In the genomic region with DNA sequence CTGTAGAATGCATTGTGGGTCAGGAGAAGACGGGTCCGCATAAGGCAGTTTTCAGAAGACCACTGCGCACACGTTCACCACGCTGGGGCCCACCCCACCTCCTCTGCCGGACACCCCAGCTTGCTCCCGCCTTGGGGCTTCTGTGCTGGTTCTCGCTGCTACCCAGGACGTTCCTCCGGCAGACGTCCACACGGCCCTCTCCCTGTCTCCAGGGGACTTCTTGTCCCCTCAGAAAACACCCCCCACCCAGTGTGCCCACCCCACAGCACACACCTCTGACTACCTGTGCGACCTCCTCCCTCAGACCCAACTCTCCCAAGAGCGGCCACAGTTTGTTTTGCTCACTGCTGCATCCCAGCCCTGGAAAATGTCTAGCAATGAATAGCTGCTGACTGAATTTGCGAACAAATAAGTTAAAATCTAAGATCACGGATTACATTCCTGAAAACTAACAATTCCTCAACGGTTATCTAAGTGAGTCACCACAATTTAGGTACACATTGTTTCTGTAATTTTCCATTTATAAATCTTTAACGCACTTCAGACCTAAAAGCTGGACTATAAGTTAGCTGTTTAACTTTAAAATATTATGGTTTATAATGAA, we compare ENCODE assay signal across 17 cellular contexts.
DNase-seq lines count a peak whose midpoint lies in the region; ATAC-seq, FAIRE-seq and TF ChIP-seq lines count a peak whose summit lies in the region.
"Had no signal": no experiment of that assay in that cellular context is flagged by ENCODE, and none has a peak within 500 bp of the region (broad histone marks: within the 10 kb centered on the region; RNA-seq: fewer than 3 reads in every experiment).

No MANE protein-coding gene starts in this region.

- H3K18ac ChIP-seq in IMR-90 (ENCODE audit: low read depth, low read length): peak overlapping the region; percentile 0; the same call in 1 of the 2 replicates

- no peak for FAIRE-seq in frontal cortex (lab: Jason Lieb, UNC)
- FAIRE-seq: pancreas had no signal

- H3K4me1 ChIP-seq in IMR-90 (ENCODE audit: control insufficient read depth, insufficient read depth, low read length): peaks cover 29% of the 10 kb centered on the region
- H3K4me1 ChIP-seq in smooth muscle cell (ENCODE audit: low read depth): peaks cover 22% of the 10 kb centered on the region
- H3K4me1 ChIP-seq in suprapubic skin: peaks cover 13% of the 10 kb centered on the region
- H3K4me1 ChIP-seq: pancreas had no signal

- H3K9me3 ChIP-seq in IMR-90 (ENCODE audit: control insufficient read depth, insufficient read depth, low read length) (no peaks in the 10 kb centered on the region), smooth muscle cell (replicated peaks; ENCODE audit: low read depth) (no peaks in the 10 kb centered on the region), suprapubic skin (no peaks in the 10 kb centered on the region)
- H3K9me3 ChIP-seq: pancreas had no signal

- no peaks in the 10 kb centered on the region for H3K79me2 ChIP-seq in smooth muscle cell (ENCODE audit: low read depth)

- peak overlapping the region; percentile 1; the same call in 1 of the 2 replicates for H2BK20ac ChIP-seq in IMR-90 (ENCODE audit: low read depth, low read length)

- H4K91ac ChIP-seq in IMR-90 (ENCODE audit: insufficient read depth, low read depth, low read length): peak overlapping the region; percentile 39; the same call in 1 of the 2 replicates

- peak overlapping the region; percentile 68 for H2BK5ac ChIP-seq in IMR-90 (ENCODE audit: low read depth, low read length, poor library complexity, severe bottlenecking)

- H3K23ac ChIP-seq in IMR-90 (ENCODE audit: low read depth, low read length): no peak overlapping the region

- H3K4ac ChIP-seq in IMR-90 (ENCODE audit: low read depth, low read length): peak overlapping the region; percentile 49

- TF ChIP-seq CTCF in IMR-90 (conservative IDR thresholded peaks at IDR 0.05; ENCODE audit: low read depth, low read length) (no peak), smooth muscle cell (IDR thresholded peaks at IDR 0.05; ENCODE audit: borderline replicate concordance, insufficient read depth, poor library complexity, severe bottlenecking) (no peak), suprapubic skin (IDR thresholded peaks at IDR 0.05) (no peak)

- POLR2A ChIA-PET in IMR-90 (lab: Charles Lee; ENCODE audit: unreplicated experiment): no interaction called here

- H3K27me3 ChIP-seq in IMR-90 (ENCODE audit: control insufficient read depth, insufficient read depth, low read length) (no peaks in the 10 kb centered on the region), smooth muscle cell (ENCODE audit: low read depth) (no peaks in the 10 kb centered on the region), suprapubic skin (no peaks in the 10 kb centered on the region)
- H3K27me3 ChIP-seq: pancreas had no signal

- peak overlapping the region; percentile 39; the same call in 1 of the 2 replicates for H2AK5ac ChIP-seq in IMR-90 (ENCODE audit: low read depth, low read length)

- WGBS in IMR-90 (ENCODE audit: extremely low coverage in 2 of 2, insufficient read length in 1 of 2), 2 experiments: 54% methylated on average over 8 of the region's 18 CpGs; no CpG with 5 or more reads in 1 of the 2 experiments
- WGBS in smooth muscle cell (ENCODE audit: low lambda C conversion rate): 71% methylated on average over 18 of the region's 18 CpGs
- WGBS in suprapubic skin: 77% methylated on average over 18 of the region's 18 CpGs

- no peak for TF ChIP-seq RAD21 in IMR-90 (IDR thresholded peaks at IDR 0.05; ENCODE audit: low read length)

- peak overlapping the region in 1 of 2 experiments; percentile 37; a peak in 1 of 4 replicates for H4K8ac ChIP-seq in IMR-90 (ENCODE audit: low read depth in 2 of 2, low read length in 2 of 2)

- peak overlapping the region; percentile 52 for H2BK120ac ChIP-seq in IMR-90 (ENCODE audit: low read depth, low read length)

- TF ChIP-seq POLR2A in IMR-90 (IDR thresholded peaks at IDR 0.05; ENCODE audit: low read depth, low read length) (no peak), suprapubic skin (IDR thresholded peaks at IDR 0.05) (no peak)

- H3F3A ChIP-seq in smooth muscle cell (ENCODE audit: low read depth): peaks cover 24% of the 10 kb centered on the region

- CTCF ChIA-PET in IMR-90 (lab: Yijun Ruan, JAX): interaction anchor here (0.6 kb wide), 1 partner anchor 16 kb away, joined by 3 read pairs; no protein-coding TSS in a partner anchor

- no peak overlapping the region for H3K56ac ChIP-seq in IMR-90 (ENCODE audit: extremely low read depth, insufficient read depth, low read length)

- H3K79me1 ChIP-seq in IMR-90 (ENCODE audit: low read depth in 1 of 2, low read length in 2 of 2): peaks cover 20 to 57% of the 10 kb centered on the region in 2 experiments

- BruUV-seq in IMR-90 (replicated peaks; lab: Mats Ljungman, UMichigan): no TSS peak

- H3K27ac ChIP-seq in IMR-90 (ENCODE audit: insufficient read depth, low read length) (peak overlapping the region; percentile 16), smooth muscle cell (ENCODE audit: low read depth) (peak overlapping the region; percentile 97), suprapubic skin (no peak overlapping the region)
- H3K27ac ChIP-seq: pancreas had no signal

- no peak overlapping the region for H3K4me3 ChIP-seq in IMR-90 (ENCODE audit: insufficient read depth, low read depth, low read length)
- H3K4me3 ChIP-seq in smooth muscle cell: no peak overlapping the region
- no peak overlapping the region for H3K4me3 ChIP-seq in suprapubic skin
- H3K4me3 ChIP-seq: pancreas had no signal

- H3K9me1 ChIP-seq in IMR-90 (ENCODE audit: insufficient read depth, low read length): peaks cover 31% of the 10 kb centered on the region

- DNase-seq in IMR-90 (peak; percentile 65), astrocyte of the hippocampus (ENCODE audit: low read depth, low spot score) (peak; percentile 53), iris pigment epithelial cell (ENCODE audit: low read depth) (peak; percentile 70), smooth muscle cell (lab: John Stamatoyannopoulos, UW; ENCODE audit: unreplicated experiment) (no peak), frontal cortex (ENCODE audit: low spot score in 2 of 2) (no peak), suprapubic skin (ENCODE audit: low spot score in 2 of 2) (no peak), NOMO-1 treated with dmso at 0.1 percent for 144 hours (lab: John Stamatoyannopoulos, UW; ENCODE audit: unreplicated experiment) (no peak)
- DNase-seq: endodermal cell; Kasumi-1; NCI-H1105; NCI-H2081 treated with DMSO at 0.1 percent for 48 hours; NCI-H524 treated with DMSO at 0.1 percent for 48 hours; pancreas; SHP77 treated with DMSO at 0.1 percent for 48 hours; stimulated activated CD4-positive, alpha-beta T cell treated with anti-CD3 and anti-CD28 coated beads, Interleukin-4, amount 100 ng/mL, for 1 hour had no signal

- peaks cover 7% of the 10 kb centered on the region for H4K20me1 ChIP-seq in IMR-90 (ENCODE audit: insufficient read depth, low read length)
- peaks cover 3% of the 10 kb centered on the region for H4K20me1 ChIP-seq in smooth muscle cell (ENCODE audit: low read depth)

- H3K36me3 ChIP-seq in IMR-90 (ENCODE audit: control insufficient read depth, insufficient read depth, low read length) (peaks cover 31% of the 10 kb centered on the region), smooth muscle cell (ENCODE audit: low read depth) (no peaks in the 10 kb centered on the region), suprapubic skin (peaks cover 41% of the 10 kb centered on the region)

- H4K5ac ChIP-seq in IMR-90 (ENCODE audit: low read depth, low read length): peak overlapping the region; percentile 3; the same call in 1 of the 2 replicates

- H2BK15ac ChIP-seq in IMR-90 (ENCODE audit: low read depth, low read length): no peak overlapping the region

- H3K4me2 ChIP-seq in IMR-90 (ENCODE audit: low read depth, low read length): peak overlapping the region; percentile 24
- peak overlapping the region; percentile 60 for H3K4me2 ChIP-seq in smooth muscle cell

- in situ Hi-C loops in IMR-90 (cut with MboI; ENCODE audit: low sequenced_read_pairs): no loop called here

- H2AFZ ChIP-seq in IMR-90 (replicated peaks; ENCODE audit: low read length, poor library complexity) (no peak overlapping the region), smooth muscle cell (ENCODE audit: low read depth) (no peak overlapping the region)

- ATAC-seq in IMR-90 (ENCODE audit: low read depth) (peak; percentile 34), GM21423 (IDR thresholded peaks at IDR 0.05; ENCODE audit: unreplicated experiment) (no peak)
- ATAC-seq: HCT116 had no signal

- intact Hi-C loops in IMR-90 (cut with micrococcal nuclease): no loop called here

- peak overlapping the region; percentile 42 for H2AK9ac ChIP-seq in IMR-90 (replicated peaks; ENCODE audit: low read depth, low read length, poor library complexity)

- no peak for TF ChIP-seq EP300 in suprapubic skin (IDR thresholded peaks at IDR 0.05)

- no peak overlapping the region for H3K9ac ChIP-seq in IMR-90 (ENCODE audit: low read depth, low read length)
- peak overlapping the region; percentile 21 for H3K9ac ChIP-seq in smooth muscle cell (ENCODE audit: low read depth)

- H3K14ac ChIP-seq in IMR-90 (replicated peaks; ENCODE audit: low read depth, low read length): peak overlapping the region; percentile 29; the same call in 1 of the 2 replicates

- dilution Hi-C loops in IMR-90 (cut with HindIII; ENCODE audit: low sequenced_read_pairs, unreplicated experiment): no loop called here

TF ChIP-seq in IMR-90, 13 proteins besides CTCF, POLR2A, EP300 and RAD21 (continues in another document):
- TF ChIP-seq MAFK (IDR thresholded peaks at IDR 0.05; ENCODE audit: low read depth, low read length): no peak
- TF ChIP-seq, protein P1, sequence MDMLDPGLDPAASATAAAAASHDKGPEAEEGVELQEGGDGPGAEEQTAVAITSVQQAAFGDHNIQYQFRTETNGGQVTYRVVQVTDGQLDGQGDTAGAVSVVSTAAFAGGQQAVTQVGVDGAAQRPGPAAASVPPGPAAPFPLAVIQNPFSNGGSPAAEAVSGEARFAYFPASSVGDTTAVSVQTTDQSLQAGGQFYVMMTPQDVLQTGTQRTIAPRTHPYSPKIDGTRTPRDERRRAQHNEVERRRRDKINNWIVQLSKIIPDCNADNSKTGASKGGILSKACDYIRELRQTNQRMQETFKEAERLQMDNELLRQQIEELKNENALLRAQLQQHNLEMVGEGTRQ (IDR thresholded peaks at IDR 0.05; ENCODE audit: low read depth, low read length): no peak
- no peak for TF ChIP-seq SMC3 (IDR thresholded peaks at IDR 0.05; ENCODE audit: low read depth, low read length)
- TF ChIP-seq, protein P2, sequence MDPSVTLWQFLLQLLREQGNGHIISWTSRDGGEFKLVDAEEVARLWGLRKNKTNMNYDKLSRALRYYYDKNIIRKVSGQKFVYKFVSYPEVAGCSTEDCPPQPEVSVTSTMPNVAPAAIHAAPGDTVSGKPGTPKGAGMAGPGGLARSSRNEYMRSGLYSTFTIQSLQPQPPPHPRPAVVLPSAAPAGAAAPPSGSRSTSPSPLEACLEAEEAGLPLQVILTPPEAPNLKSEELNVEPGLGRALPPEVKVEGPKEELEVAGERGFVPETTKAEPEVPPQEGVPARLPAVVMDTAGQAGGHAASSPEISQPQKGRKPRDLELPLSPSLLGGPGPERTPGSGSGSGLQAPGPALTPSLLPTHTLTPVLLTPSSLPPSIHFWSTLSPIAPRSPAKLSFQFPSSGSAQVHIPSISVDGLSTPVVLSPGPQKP (IDR thresholded peaks at IDR 0.05; ENCODE audit: borderline replicate concordance, low read depth, low read length): no peak
- TF ChIP-seq RFX5 (IDR thresholded peaks at IDR 0.05; ENCODE audit: low read depth, low read length): no peak
- no peak for TF ChIP-seq MAZ (IDR thresholded peaks at IDR 0.05; ENCODE audit: borderline replicate concordance, low read depth, low read length)

Comparison
In these comparisons a context has a peak if more than half of its experiments do, and no peak if none do; other contexts are left out.
1. DNase-seq: peak in IMR-90 (single experiment), astrocyte of the hippocampus (single experiment) and iris pigment epithelial cell (single experiment); none in smooth muscle cell (single experiment), frontal cortex (0 of 2), suprapubic skin (0 of 2) and NOMO-1 treated with dmso at 0.1 percent for 144 hours (single experiment).